ENCODE assay signal across 11 cellular contexts in genomic region chr12:31629756-31630732, GRCh38. TPM values are rescaled to one million over a fixed set of nuclear protein-coding genes. Genes with fewer than 3 reads are reported as not detected.
DNase-seq lines count a peak whose midpoint lies in the region; ATAC-seq and TF ChIP-seq lines count a peak whose summit lies in the region.
"Had no signal": no experiment of that assay in that cellular context is flagged by ENCODE, and none has a peak within 500 bp of the region (broad histone marks: within the 10 kb centered on the region; RNA-seq: fewer than 3 reads in every experiment).

No MANE protein-coding gene starts in this region.

- H3K9ac ChIP-seq in MM.1S (ENCODE audit: low read length) = no peak overlapping the region
- no peak overlapping the region for H3K9ac ChIP-seq in colonic mucosa (ENCODE audit: low read depth in 2 of 2, low read length in 2 of 2)

- H3K4me2 ChIP-seq in MM.1S (ENCODE audit: low read depth, low read length) = no peak overlapping the region

- H4K20me1 ChIP-seq in MM.1S (ENCODE audit: insufficient read depth, low read length) = no peaks in the 10 kb centered on the region

- H3K4me3 ChIP-seq in SJCRH30 = peak overlapping the region; percentile 38
- H3K4me3 ChIP-seq in fibroblast of the aortic adventitia (ENCODE audit: low read depth, low read length) = no peak overlapping the region
- H3K4me3 ChIP-seq in MM.1S (ENCODE audit: low read length) = no peak overlapping the region
- H3K4me3 ChIP-seq in colonic mucosa = no peak overlapping the region

- H3K4me1 ChIP-seq in SJCRH30 (peaks cover 7% of the 10 kb centered on the region; the same call in 1 of the 2 replicates), MM.1S (ENCODE audit: low read length) (no peaks in the 10 kb centered on the region), colonic mucosa (no peaks in the 10 kb centered on the region)

- H3K27me3 ChIP-seq in SJCRH30 = no peaks in the 10 kb centered on the region
- no peaks in the 10 kb centered on the region for H3K27me3 ChIP-seq in MM.1S (replicated peaks; ENCODE audit: insufficient read depth, low read length)
- H3K27me3 ChIP-seq in colonic mucosa = no peaks in the 10 kb centered on the region

- no peaks in the 10 kb centered on the region for H3K79me2 ChIP-seq in MM.1S (ENCODE audit: low read length)

- intact Hi-C loops in colonic mucosa (cut with DNase I) = no loop called here

- H3K36me3 ChIP-seq in SJCRH30 (no peaks in the 10 kb centered on the region), MM.1S (replicated peaks; ENCODE audit: insufficient read depth, low read length) (no peaks in the 10 kb centered on the region), colonic mucosa (no peaks in the 10 kb centered on the region)

- H3K9me3 ChIP-seq in SJCRH30 (replicated peaks) = no peaks in the 10 kb centered on the region
- H3K9me3 ChIP-seq in MM.1S (replicated peaks; ENCODE audit: insufficient read depth, low read length) = no peaks in the 10 kb centered on the region
- no peaks in the 10 kb centered on the region for H3K9me3 ChIP-seq in colonic mucosa

- no peak overlapping the region for H2AFZ ChIP-seq in MM.1S (ENCODE audit: low read length)

- TF ChIP-seq CTCF in AG09319 (IDR thresholded peaks at IDR 0.05; ENCODE audit: low read depth, low read length) = no peak
- TF ChIP-seq CTCF in fibroblast of the aortic adventitia (IDR thresholded peaks at IDR 0.05; ENCODE audit: insufficient read depth, low read length) = no peak
- TF ChIP-seq CTCF in omental fat pad (IDR thresholded peaks at IDR 0.05) = no peak
- TF ChIP-seq CTCF in MM.1S (IDR thresholded peaks at IDR 0.05; ENCODE audit: low read length) = no peak
- no peak for TF ChIP-seq CTCF in colonic mucosa (IDR thresholded peaks at IDR 0.05)

- peak; percentile 8 for DNase-seq in AG09319 (ENCODE audit: extremely low read depth, low read depth)
- DNase-seq in SJCRH30 = peak; percentile 53 to 72
- peak; percentile 84 for DNase-seq in fibroblast of the aortic adventitia (ENCODE audit: low read depth)
- no peak for DNase-seq in omental fat pad (ENCODE audit: low spot score)
- no peak for DNase-seq in MM.1S
- no peak for DNase-seq in colonic mucosa
- no peak for DNase-seq in NCI-H2029 treated with DMSO at 0.1 percent for 48 hours (lab: John Stamatoyannopoulos, UW)
- DNase-seq: activated CD8-positive, alpha-beta memory T cell treated with anti-CD3 and anti-CD28 coated beads for 24 hours; amygdala; SW 1271 had no signal

- no peaks in the 10 kb centered on the region for H3F3A ChIP-seq in MM.1S (ENCODE audit: insufficient read depth, low read length)

- ATAC-seq in omental fat pad (ENCODE audit: low FRiP score) (peak; percentile 48), GM19328 (IDR thresholded peaks at IDR 0.05; ENCODE audit: unreplicated experiment) (no peak)

- H3K9me2 ChIP-seq in MM.1S (replicated peaks; ENCODE audit: insufficient read depth, low read length) = no peaks in the 10 kb centered on the region

- H3K27ac ChIP-seq in SJCRH30 (peak overlapping the region; percentile 37), MM.1S (ENCODE audit: low read length) (no peak overlapping the region), colonic mucosa (no peak overlapping the region)

RNA-seq across cellular contexts. Expression of gene ETFBKMT, which starts 29.4 kb away (rescaled TPM):
- 0.49 and 1.0 TPM in 2 replicates for total RNA-seq in SJCRH30 (2014; rRNA removed; shearing (Covaris generic))
- 4.9 and 6.2 TPM in 2 replicates for total RNA-seq in fibroblast of the aortic adventitia (ENCODE audit: low replicate concordance)
- total RNA-seq in omental fat pad = 1 to 10 TPM; 1.4 to 3.2 (median 2.5) TPM
- total RNA-seq in colonic mucosa = 1 to 10 TPM; 3.7 to 5.2 TPM

RNA-seq across cellular contexts. Expression of gene DENND5B, which starts 39.1 kb away (rescaled TPM):
- 20.8 and 22.4 TPM in 2 replicates for total RNA-seq in SJCRH30 (2014; rRNA removed; shearing (Covaris generic))
- 6.8 and 19.2 TPM in 2 replicates for total RNA-seq in fibroblast of the aortic adventitia (ENCODE audit: low replicate concordance)
- total RNA-seq in omental fat pad = 10 to 100 TPM in 3 of 4 donors, 1 to 10 TPM in 1; 9.1 to 17.1 (median 15.8) TPM
- 10 to 100 TPM in 1 of 2 donors, 1 to 10 TPM in 1; 3.9 to 11.8 TPM for total RNA-seq in colonic mucosa

Comparison
In these comparisons a context has a peak if more than half of its experiments do, and no peak if none do; other contexts are left out.
1. DNase-seq: peak in AG09319 (single experiment), SJCRH30 (2 of 2) and fibroblast of the aortic adventitia (single experiment); none in omental fat pad (single experiment), MM.1S (single experiment), colonic mucosa (single experiment) and NCI-H2029 treated with DMSO at 0.1 percent for 48 hours (single experiment).